Comparison of ENCODE assay signal across 34 cellular contexts in the genomic region with DNA sequence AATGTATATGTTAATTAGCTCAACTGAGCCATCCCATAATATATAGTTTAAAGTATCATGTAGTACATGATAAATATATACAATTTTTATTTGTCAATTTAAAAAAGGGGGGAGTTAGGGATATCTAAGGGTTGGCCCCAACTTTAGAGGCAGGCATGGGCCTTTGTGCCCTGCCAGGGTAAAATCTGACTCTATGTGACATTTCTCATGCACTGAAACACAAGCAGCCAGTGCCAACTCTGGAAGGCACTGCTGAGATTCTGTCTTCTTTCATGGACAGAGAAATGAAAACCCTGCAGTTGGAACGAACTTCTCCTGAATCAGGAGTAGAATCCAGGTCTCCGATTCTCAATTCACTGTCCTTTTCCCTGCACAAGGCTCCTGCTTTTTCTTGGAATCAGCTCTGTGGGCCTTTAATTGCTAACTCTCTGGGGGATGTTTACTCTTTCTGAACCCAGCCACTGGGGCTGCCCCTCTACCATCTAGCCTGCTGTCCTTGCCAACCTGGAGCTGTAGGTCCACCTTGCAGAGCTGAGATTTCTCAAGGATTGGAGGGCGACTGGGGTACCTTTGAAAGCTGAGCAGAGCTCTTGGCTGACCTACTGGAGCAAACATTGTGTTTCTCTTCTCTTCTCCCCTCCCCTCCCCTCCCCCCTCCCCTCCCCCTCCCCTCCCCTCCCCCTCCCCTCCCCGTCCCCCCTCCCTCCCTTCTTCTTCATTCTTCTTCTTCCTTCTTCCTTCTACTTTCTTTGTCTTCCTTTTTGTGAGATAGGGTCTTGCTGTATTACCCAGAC. TPM values are rescaled to one million over a fixed set of nuclear protein-coding genes. Genes with fewer than 3 reads are reported as not detected.
"Had no signal": no experiment of that assay in that cellular context is flagged by ENCODE, and none has a peak within 500 bp of the region (broad histone marks: within the 10 kb centered on the region; RNA-seq: fewer than 3 reads in every experiment).

No MANE protein-coding gene starts in this region.

- H3K4me3 ChIP-seq: MG63 had no signal

- H3K9me3 ChIP-seq: MG63 had no signal

- DNase-seq: activated CD4-positive, alpha-beta memory T cell treated with anti-CD3 and anti-CD28 coated beads, Interleukin-2, amount 10 ng/mL, durations not matched to agents 7 days and 5 days; activated CD4-positive, alpha-beta T cell treated with anti-CD3 and anti-CD28 coated beads for 1 hour; activated CD4-positive, alpha-beta T cell treated with anti-CD3 and anti-CD28 coated beads for 48 hours; activated CD4-positive, CD25-positive, alpha-beta regulatory T cell; activated CD8-positive, alpha-beta memory T cell treated with anti-CD3 and anti-CD28 coated beads for 24 hours; activated CD8-positive, alpha-beta memory T cell treated with anti-CD3 and anti-CD28 coated beads, Interleukin-2, amount 10 ng/mL, durations not matched to agents 7 days and 5 days; activated CD8-positive, alpha-beta memory T cell treated with anti-CD3 and anti-CD28 coated beads, Interleukin-2, amount 50 U/mL, for 48 hours; activated effector memory CD4-positive, alpha-beta T cell treated with Interleukin-2 at 50 U/mL for 16 hours; activated naive CD4-positive, alpha-beta T cell treated with anti-CD3 and anti-CD28 coated beads, Interleukin-2, amount 10 ng/mL, durations not matched to agents 7 days and 5 days; activated naive CD8-positive, alpha-beta T cell treated with anti-CD3 and anti-CD28 coated beads, Interleukin-2, amount 50 U/mL, for 24 hours; activated T-cell treated with anti-CD3 and anti-CD28 coated beads, Interleukin-2, amount 50 U/mL, for 48 hours; anterior cingulate cortex; central memory CD4-positive, alpha-beta T cell; Kasumi-1; KG1; MG63; NCI-H1048; NCI-H1105 treated with DMSO at 0.1 percent for 48 hours; NCI-H1436; NCI-H1694; NCI-H1930; NCI-H2081 treated with DMSO at 0.1 percent for 48 hours; NCI-H226; NCI-H446 treated with DMSO at 0.1 percent for 48 hours; NCI-H524; SIG-M5; T-cell; T-helper 2 cell; T-helper 9 cell had no signal

- ATAC-seq: activated CD8-positive, alpha-beta memory T cell treated with anti-CD3 and anti-CD28 coated beads, Interleukin-2, amount 10 ng/mL, durations not matched to agents 7 days and 5 days; activated naive CD8-positive, alpha-beta T cell treated with anti-CD3 and anti-CD28 coated beads, Interleukin-2, amount 50 U/mL, for 24 hours; Panc1; SK-N-SH treated with all-trans-retinoic acid at 6 μM for 48 hours; T-cell had no signal

- H3K27ac ChIP-seq: VCaP had no signal

- H3K36me3 ChIP-seq: MG63 had no signal

- FAIRE-seq: bronchial epithelial cell had no signal

RNA-seq across cellular contexts. Expression of a gene that starts 26.7 kb away (rescaled TPM):
- total RNA-seq: activated CD4-positive, alpha-beta memory T cell treated with anti-CD3 and anti-CD28 coated beads, Interleukin-2, amount 10 ng/mL, durations not matched to agents 7 days and 5 days; activated CD8-positive, alpha-beta memory T cell treated with anti-CD3 and anti-CD28 coated beads, Interleukin-2, amount 10 ng/mL, durations not matched to agents 7 days and 5 days; RPMI7951; T-cell had no signal
